Comparison of ENCODE assay signal across 29 cellular contexts in genomic region chr5:8005416-8005815, GRCh38.
"Had no signal": no experiment of that assay in that cellular context is flagged by ENCODE, and none has a peak within 500 bp of the region (broad histone marks: within the 10 kb centered on the region; RNA-seq: fewer than 3 reads in every experiment).

No MANE protein-coding gene starts in this region.

- H3K36me3 Mint-ChIP-seq: activated naive CD4-positive, alpha-beta T cell treated with anti-CD3 and anti-CD28 coated beads, Interleukin-2, amount 10 ng/mL, durations not matched to agents 7 days and 5 days; activated naive CD8-positive, alpha-beta T cell treated with anti-CD3 and anti-CD28 coated beads, Interleukin-2, amount 10 ng/mL, durations not matched to agents 7 days and 5 days; brain had no signal

- H3K9me3 ChIP-seq: esophagus squamous epithelium had no signal

- H3K36me3 ChIP-seq: ascending aorta, breast epithelium, cardiac muscle cell, esophagus squamous epithelium, gastroesophageal sphincter, WERI-Rb-1 had no signal

- H3K4me3 ChIP-seq: ascending aorta, breast epithelium, cardiac muscle cell, esophagus squamous epithelium, gastroesophageal sphincter had no signal

- H3K27me3 Mint-ChIP-seq: activated B cell treated with CpG ODN at 0.5 μM for 24 hours; activated CD8-positive, alpha-beta T cell treated with anti-CD3 and anti-CD28 coated beads for 36 hours; activated naive CD4-positive, alpha-beta T cell treated with anti-CD3 and anti-CD28 coated beads, Interleukin-2, amount 10 ng/mL, durations not matched to agents 7 days and 5 days; activated naive CD8-positive, alpha-beta T cell treated with anti-CD3 and anti-CD28 coated beads, Interleukin-2, amount 10 ng/mL, durations not matched to agents 7 days and 5 days; T-helper 17 cell had no signal

- H3K4me1 Mint-ChIP-seq: activated B cell treated with CpG ODN at 0.5 μM for 24 hours; activated naive CD4-positive, alpha-beta T cell treated with anti-CD3 and anti-CD28 coated beads, Interleukin-2, amount 10 ng/mL, durations not matched to agents 7 days and 5 days; activated naive CD8-positive, alpha-beta T cell treated with anti-CD3 and anti-CD28 coated beads, Interleukin-2, amount 10 ng/mL, durations not matched to agents 7 days and 5 days; activated T-helper 17 cell treated with anti-CD3 and anti-CD28 coated beads, Interleukin-2, amount 50 U/mL, for 72 hours; brain; T-helper 17 cell had no signal

- H3K27me3 ChIP-seq: ascending aorta, breast epithelium, cardiac muscle cell, esophagus squamous epithelium, gastroesophageal sphincter had no signal

- DNase-seq: activated B cell treated with CpG ODN at 0.5 μM for 24 hours; activated CD4-positive, alpha-beta T cell treated with anti-CD3 and anti-CD28 coated beads for 48 hours; activated CD4-positive, alpha-beta T cell treated with anti-CD3 and anti-CD28 coated beads, Interleukin-2, amount 50 U/mL, for 1 hour; activated CD4-positive, alpha-beta T cell treated with anti-CD3 and anti-CD28 coated beads, Interleukin-2, amount 50 U/mL, for 48 hours; activated CD8-positive, alpha-beta memory T cell treated with anti-CD3 and anti-CD28 coated beads for 24 hours; activated CD8-positive, alpha-beta T cell treated with anti-CD3 and anti-CD28 coated beads for 36 hours; activated effector memory CD4-positive, alpha-beta T cell treated with Interleukin-2 at 50 U/mL for 16 hours; activated naive CD4-positive, alpha-beta T cell treated with anti-CD3 and anti-CD28 coated beads, Interleukin-2, amount 10 ng/mL, durations not matched to agents 7 days and 5 days; activated naive CD8-positive, alpha-beta T cell treated with anti-CD3 and anti-CD28 coated beads, Interleukin-2, amount 10 ng/mL, durations not matched to agents 7 days and 5 days; activated T-cell treated with anti-CD3 and anti-CD28 coated beads, Interleukin-2, amount 50 U/mL, for 4 hours; central memory CD4-positive, alpha-beta T cell; effector CD8-positive, alpha-beta T cell; esophagus squamous epithelium; foreskin melanocyte; head of caudate nucleus; T-helper 1 cell; T-helper 17 cell; T1000; WERI-Rb-1 had no signal

- ATAC-seq: activated CD4-positive, CD25-positive, alpha-beta regulatory T cell treated with anti-CD3 and anti-CD28 coated beads, Interleukin-2, amount 50 U/mL, for 24 hours; activated CD8-positive, alpha-beta T cell treated with anti-CD3 and anti-CD28 coated beads for 36 hours; activated naive CD4-positive, alpha-beta T cell treated with anti-CD3 and anti-CD28 coated beads, Interleukin-2, amount 50 U/mL, for 72 hours; activated T-cell treated with anti-CD3 and anti-CD28 coated beads, Interleukin-2, amount 50 U/mL, for 4 hours; activated T-helper 17 cell treated with anti-CD3 and anti-CD28 coated beads, Interleukin-2, amount 50 U/mL, for 72 hours; gastroesophageal sphincter; T-helper 17 cell had no signal

- H3K4me1 ChIP-seq: ascending aorta, breast epithelium, esophagus squamous epithelium, gastroesophageal sphincter had no signal

- H3K4me3 Mint-ChIP-seq: activated B cell treated with CpG ODN at 0.5 μM for 24 hours; activated CD8-positive, alpha-beta T cell treated with anti-CD3 and anti-CD28 coated beads for 36 hours; activated naive CD4-positive, alpha-beta T cell treated with anti-CD3 and anti-CD28 coated beads, Interleukin-2, amount 10 ng/mL, durations not matched to agents 7 days and 5 days; activated naive CD8-positive, alpha-beta T cell treated with anti-CD3 and anti-CD28 coated beads, Interleukin-2, amount 10 ng/mL, durations not matched to agents 7 days and 5 days; activated T-cell treated with anti-CD3 and anti-CD28 coated beads, Interleukin-2, amount 50 U/mL, for 4 hours; activated T-helper 17 cell treated with anti-CD3 and anti-CD28 coated beads, Interleukin-2, amount 50 U/mL, for 72 hours; brain; T-helper 17 cell; T-helper 2 cell treated with Interferon-gamma antibody and Interleukin-4, amounts not matched to agents 5 μg/mL and 100 μg/mL, for 36 hours had no signal

- H3K9me3 Mint-ChIP-seq: activated T-helper 17 cell treated with anti-CD3 and anti-CD28 coated beads, Interleukin-2, amount 50 U/mL, for 72 hours; T-helper 2 cell treated with Interferon-gamma antibody and Interleukin-4, amounts not matched to agents 5 μg/mL and 100 μg/mL, for 36 hours had no signal

- H3K27ac ChIP-seq: ascending aorta, breast epithelium, cardiac muscle cell, epithelial cell of prostate, esophagus squamous epithelium, gastroesophageal sphincter, WERI-Rb-1 had no signal

- H3K27ac Mint-ChIP-seq: activated B cell treated with CpG ODN at 0.5 μM for 24 hours; activated CD8-positive, alpha-beta T cell treated with anti-CD3 and anti-CD28 coated beads for 36 hours; activated naive CD4-positive, alpha-beta T cell treated with anti-CD3 and anti-CD28 coated beads, Interleukin-2, amount 10 ng/mL, durations not matched to agents 7 days and 5 days; activated naive CD4-positive, alpha-beta T cell treated with anti-CD3 and anti-CD28 coated beads, Interleukin-2, amount 50 U/mL, for 72 hours; activated naive CD8-positive, alpha-beta T cell treated with anti-CD3 and anti-CD28 coated beads, Interleukin-2, amount 10 ng/mL, durations not matched to agents 7 days and 5 days; activated T-helper 17 cell treated with anti-CD3 and anti-CD28 coated beads, Interleukin-2, amount 50 U/mL, for 72 hours; brain; T-helper 17 cell; T-helper 2 cell treated with Interferon-gamma antibody and Interleukin-4, amounts not matched to agents 5 μg/mL and 100 μg/mL, for 36 hours had no signal
